ENCODE assay signal across 1 cellular context in genomic region chr14:92794547-92794941, GRCh38.
TF ChIP-seq lines count a peak whose summit lies in the region.

No MANE protein-coding gene starts in this region.

TF ChIP-seq in HepG2, 621 proteins besides CTCF, POLR2A, EP300 and RAD21 (continued from another document and continues in another):
- no peak for TF ChIP-seq THRA (CRISPR knock-in tag; IDR thresholded peaks at IDR 0.05; ENCODE audit: borderline replicate concordance)
- TF ChIP-seq, protein P1, sequence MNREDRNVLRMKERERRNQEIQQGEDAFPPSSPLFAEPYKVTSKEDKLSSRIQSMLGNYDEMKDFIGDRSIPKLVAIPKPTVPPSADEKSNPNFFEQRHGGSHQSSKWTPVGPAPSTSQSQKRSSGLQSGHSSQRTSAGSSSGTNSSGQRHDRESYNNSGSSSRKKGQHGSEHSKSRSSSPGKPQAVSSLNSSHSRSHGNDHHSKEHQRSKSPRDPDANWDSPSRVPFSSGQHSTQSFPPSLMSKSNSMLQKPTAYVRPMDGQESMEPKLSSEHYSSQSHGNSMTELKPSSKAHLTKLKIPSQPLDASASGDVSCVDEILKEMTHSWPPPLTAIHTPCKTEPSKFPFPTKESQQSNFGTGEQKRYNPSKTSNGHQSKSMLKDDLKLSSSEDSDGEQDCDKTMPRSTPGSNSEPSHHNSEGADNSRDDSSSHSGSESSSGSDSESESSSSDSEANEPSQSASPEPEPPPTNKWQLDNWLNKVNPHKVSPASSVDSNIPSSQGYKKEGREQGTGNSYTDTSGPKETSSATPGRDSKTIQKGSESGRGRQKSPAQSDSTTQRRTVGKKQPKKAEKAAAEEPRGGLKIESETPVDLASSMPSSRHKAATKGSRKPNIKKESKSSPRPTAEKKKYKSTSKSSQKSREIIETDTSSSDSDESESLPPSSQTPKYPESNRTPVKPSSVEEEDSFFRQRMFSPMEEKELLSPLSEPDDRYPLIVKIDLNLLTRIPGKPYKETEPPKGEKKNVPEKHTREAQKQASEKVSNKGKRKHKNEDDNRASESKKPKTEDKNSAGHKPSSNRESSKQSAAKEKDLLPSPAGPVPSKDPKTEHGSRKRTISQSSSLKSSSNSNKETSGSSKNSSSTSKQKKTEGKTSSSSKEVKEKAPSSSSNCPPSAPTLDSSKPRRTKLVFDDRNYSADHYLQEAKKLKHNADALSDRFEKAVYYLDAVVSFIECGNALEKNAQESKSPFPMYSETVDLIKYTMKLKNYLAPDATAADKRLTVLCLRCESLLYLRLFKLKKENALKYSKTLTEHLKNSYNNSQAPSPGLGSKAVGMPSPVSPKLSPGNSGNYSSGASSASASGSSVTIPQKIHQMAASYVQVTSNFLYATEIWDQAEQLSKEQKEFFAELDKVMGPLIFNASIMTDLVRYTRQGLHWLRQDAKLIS (CRISPR knock-in tag; IDR thresholded peaks at IDR 0.05) = 0 out of 2 replicates have a peak, but pooled peaks have one; percentile 16
- peak; percentile 43; the same call in 1 of the 2 replicates for TF ChIP-seq KDM5A (IDR thresholded peaks at IDR 0.05; ENCODE audit: borderline replicate concordance, low read length)
- no peak for TF ChIP-seq CC2D1A (CRISPR knock-in tag; IDR thresholded peaks at IDR 0.05)
- TF ChIP-seq ZNF451 (CRISPR knock-in tag; IDR thresholded peaks at IDR 0.05) = 0 out of 2 replicates have a peak, but pooled peaks have one; percentile 5
- TF ChIP-seq ZNF24 (IDR thresholded peaks at IDR 0.05) = no peak
- TF ChIP-seq ZNF234 (CRISPR knock-in tag; conservative IDR thresholded peaks at IDR 0.05) = no peak
- no peak for TF ChIP-seq ZNF468 (CRISPR knock-in tag; IDR thresholded peaks at IDR 0.05)
- TF ChIP-seq, protein P2, sequence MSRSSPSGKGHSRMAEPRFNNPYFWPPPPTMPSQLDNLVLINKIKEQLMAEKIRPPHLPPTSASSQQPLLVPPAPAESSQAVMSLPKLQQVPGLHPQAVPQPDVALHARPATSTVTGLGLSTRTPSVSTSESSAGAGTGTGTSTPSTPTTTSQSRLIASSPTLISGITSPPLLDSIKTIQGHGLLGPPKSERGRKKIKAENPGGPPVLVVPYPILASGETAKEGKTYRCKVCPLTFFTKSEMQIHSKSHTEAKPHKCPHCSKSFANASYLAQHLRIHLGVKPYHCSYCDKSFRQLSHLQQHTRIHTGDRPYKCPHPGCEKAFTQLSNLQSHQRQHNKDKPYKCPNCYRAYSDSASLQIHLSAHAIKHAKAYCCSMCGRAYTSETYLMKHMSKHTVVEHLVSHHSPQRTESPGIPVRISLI (CRISPR knock-in tag; IDR thresholded peaks at IDR 0.05; ENCODE audit: borderline replicate concordance) = no peak
- TF ChIP-seq RXRA (CRISPR knock-in tag; IDR thresholded peaks at IDR 0.05) = no peak
- no peak for TF ChIP-seq MED8 (CRISPR knock-in tag; IDR thresholded peaks at IDR 0.05; ENCODE audit: insufficient replicate concordance)
- TF ChIP-seq ZNF232 (CRISPR knock-in tag; IDR thresholded peaks at IDR 0.05; ENCODE audit: borderline replicate concordance) = peak; percentile 42; the same call in 1 of the 2 replicates
- TF ChIP-seq, protein P3, sequence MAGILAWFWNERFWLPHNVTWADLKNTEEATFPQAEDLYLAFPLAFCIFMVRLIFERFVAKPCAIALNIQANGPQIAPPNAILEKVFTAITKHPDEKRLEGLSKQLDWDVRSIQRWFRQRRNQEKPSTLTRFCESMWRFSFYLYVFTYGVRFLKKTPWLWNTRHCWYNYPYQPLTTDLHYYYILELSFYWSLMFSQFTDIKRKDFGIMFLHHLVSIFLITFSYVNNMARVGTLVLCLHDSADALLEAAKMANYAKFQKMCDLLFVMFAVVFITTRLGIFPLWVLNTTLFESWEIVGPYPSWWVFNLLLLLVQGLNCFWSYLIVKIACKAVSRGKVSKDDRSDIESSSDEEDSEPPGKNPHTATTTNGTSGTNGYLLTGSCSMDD (CRISPR knock-in tag; IDR thresholded peaks at IDR 0.05) = no peak
- no peak for TF ChIP-seq GPBP1L1 (CRISPR knock-in tag; IDR thresholded peaks at IDR 0.05)
- TF ChIP-seq, protein P4, sequence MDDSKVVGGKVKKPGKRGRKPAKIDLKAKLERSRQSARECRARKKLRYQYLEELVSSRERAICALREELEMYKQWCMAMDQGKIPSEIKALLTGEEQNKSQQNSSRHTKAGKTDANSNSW (CRISPR knock-in tag; IDR thresholded peaks at IDR 0.05; ENCODE audit: borderline replicate concordance) = no peak
- no peak; the same call in 1 of the 2 replicates for TF ChIP-seq KAT7 (CRISPR knock-in tag; IDR thresholded peaks at IDR 0.05; ENCODE audit: borderline replicate concordance)
- TF ChIP-seq RBAK (CRISPR knock-in tag; IDR thresholded peaks at IDR 0.05) = no peak
- no peak for TF ChIP-seq RNF2 (conservative IDR thresholded peaks at IDR 0.05; ENCODE audit: low read depth)
- 0 out of 2 replicates have a peak, but pooled peaks have one; percentile 8 for TF ChIP-seq ZSCAN29 (CRISPR knock-in tag; conservative IDR thresholded peaks at IDR 0.05)
- no peak for TF ChIP-seq ZNF772 (CRISPR knock-in tag; IDR thresholded peaks at IDR 0.05)
- TF ChIP-seq, protein P5, sequence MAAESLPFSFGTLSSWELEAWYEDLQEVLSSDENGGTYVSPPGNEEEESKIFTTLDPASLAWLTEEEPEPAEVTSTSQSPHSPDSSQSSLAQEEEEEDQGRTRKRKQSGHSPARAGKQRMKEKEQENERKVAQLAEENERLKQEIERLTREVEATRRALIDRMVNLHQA (CRISPR knock-in tag; IDR thresholded peaks at IDR 0.05) = no peak
- no peak for TF ChIP-seq ZMAT3 (CRISPR knock-in tag; conservative IDR thresholded peaks at IDR 0.05)
- TF ChIP-seq ZNF160 (CRISPR knock-in tag; IDR thresholded peaks at IDR 0.05) = no peak
- no peak for TF ChIP-seq ZNF720 (CRISPR knock-in tag; IDR thresholded peaks at IDR 0.05)
- TF ChIP-seq, protein P6, sequence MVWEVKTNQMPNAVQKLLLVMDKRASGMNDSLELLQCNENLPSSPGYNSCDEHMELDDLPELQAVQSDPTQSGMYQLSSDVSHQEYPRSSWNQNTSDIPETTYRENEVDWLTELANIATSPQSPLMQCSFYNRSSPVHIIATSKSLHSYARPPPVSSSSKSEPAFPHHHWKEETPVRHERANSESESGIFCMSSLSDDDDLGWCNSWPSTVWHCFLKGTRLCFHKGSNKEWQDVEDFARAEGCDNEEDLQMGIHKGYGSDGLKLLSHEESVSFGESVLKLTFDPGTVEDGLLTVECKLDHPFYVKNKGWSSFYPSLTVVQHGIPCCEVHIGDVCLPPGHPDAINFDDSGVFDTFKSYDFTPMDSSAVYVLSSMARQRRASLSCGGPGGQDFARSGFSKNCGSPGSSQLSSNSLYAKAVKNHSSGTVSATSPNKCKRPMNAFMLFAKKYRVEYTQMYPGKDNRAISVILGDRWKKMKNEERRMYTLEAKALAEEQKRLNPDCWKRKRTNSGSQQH (CRISPR knock-in tag; IDR thresholded peaks at IDR 0.05; ENCODE audit: low read depth) = no peak
- TF ChIP-seq KLF12 (CRISPR knock-in tag; IDR thresholded peaks at IDR 0.05; ENCODE audit: borderline replicate concordance) = no peak
- TF ChIP-seq MTA3 (CRISPR knock-in tag; IDR thresholded peaks at IDR 0.05) = no peak
- no peak for TF ChIP-seq MEIS2 (CRISPR knock-in tag; IDR thresholded peaks at IDR 0.05)
- TF ChIP-seq PRDM4 (CRISPR knock-in tag; IDR thresholded peaks at IDR 0.05; ENCODE audit: borderline replicate concordance) = no peak
- TF ChIP-seq, protein P7, sequence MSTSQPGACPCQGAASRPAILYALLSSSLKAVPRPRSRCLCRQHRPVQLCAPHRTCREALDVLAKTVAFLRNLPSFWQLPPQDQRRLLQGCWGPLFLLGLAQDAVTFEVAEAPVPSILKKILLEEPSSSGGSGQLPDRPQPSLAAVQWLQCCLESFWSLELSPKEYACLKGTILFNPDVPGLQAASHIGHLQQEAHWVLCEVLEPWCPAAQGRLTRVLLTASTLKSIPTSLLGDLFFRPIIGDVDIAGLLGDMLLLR (CRISPR knock-in tag; IDR thresholded peaks at IDR 0.05) = no peak
- no peak for TF ChIP-seq ZNF496 (CRISPR knock-in tag; IDR thresholded peaks at IDR 0.05; ENCODE audit: insufficient replicate concordance)
- TF ChIP-seq, protein P8, sequence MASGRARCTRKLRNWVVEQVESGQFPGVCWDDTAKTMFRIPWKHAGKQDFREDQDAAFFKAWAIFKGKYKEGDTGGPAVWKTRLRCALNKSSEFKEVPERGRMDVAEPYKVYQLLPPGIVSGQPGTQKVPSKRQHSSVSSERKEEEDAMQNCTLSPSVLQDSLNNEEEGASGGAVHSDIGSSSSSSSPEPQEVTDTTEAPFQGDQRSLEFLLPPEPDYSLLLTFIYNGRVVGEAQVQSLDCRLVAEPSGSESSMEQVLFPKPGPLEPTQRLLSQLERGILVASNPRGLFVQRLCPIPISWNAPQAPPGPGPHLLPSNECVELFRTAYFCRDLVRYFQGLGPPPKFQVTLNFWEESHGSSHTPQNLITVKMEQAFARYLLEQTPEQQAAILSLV (CRISPR knock-in tag; IDR thresholded peaks at IDR 0.05; ENCODE audit: borderline replicate concordance) = peak; percentile 3; the same call in 1 of the 2 replicates
- 0 out of 2 replicates have a peak, but pooled peaks have one; percentile 40 for TF ChIP-seq ZBTB7A (CRISPR knock-in tag; IDR thresholded peaks at IDR 0.05)
- no peak for TF ChIP-seq JDP2 (CRISPR knock-in tag; IDR thresholded peaks at IDR 0.05; ENCODE audit: borderline replicate concordance)
- TF ChIP-seq SPEN (CRISPR knock-in tag; IDR thresholded peaks at IDR 0.05; ENCODE audit: low read depth) = no peak; the same call in 1 of the 2 replicates
- no peak for TF ChIP-seq NR2F1 (CRISPR knock-in tag; IDR thresholded peaks at IDR 0.05)
- TF ChIP-seq PPARG (CRISPR knock-in tag; conservative IDR thresholded peaks at IDR 0.05) = no peak
- TF ChIP-seq HNF4A (CRISPR knock-in tag; IDR thresholded peaks at IDR 0.05) = no peak
- TF ChIP-seq, protein P9, sequence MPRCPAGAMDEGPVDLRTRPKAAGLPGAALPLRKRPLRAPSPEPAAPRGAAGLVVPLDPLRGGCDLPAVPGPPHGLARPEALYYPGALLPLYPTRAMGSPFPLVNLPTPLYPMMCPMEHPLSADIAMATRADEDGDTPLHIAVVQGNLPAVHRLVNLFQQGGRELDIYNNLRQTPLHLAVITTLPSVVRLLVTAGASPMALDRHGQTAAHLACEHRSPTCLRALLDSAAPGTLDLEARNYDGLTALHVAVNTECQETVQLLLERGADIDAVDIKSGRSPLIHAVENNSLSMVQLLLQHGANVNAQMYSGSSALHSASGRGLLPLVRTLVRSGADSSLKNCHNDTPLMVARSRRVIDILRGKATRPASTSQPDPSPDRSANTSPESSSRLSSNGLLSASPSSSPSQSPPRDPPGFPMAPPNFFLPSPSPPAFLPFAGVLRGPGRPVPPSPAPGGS (CRISPR knock-in tag; IDR thresholded peaks at IDR 0.05) = no peak; the same call in 1 of the 2 replicates
- no peak for TF ChIP-seq ZSCAN5A (CRISPR knock-in tag; IDR thresholded peaks at IDR 0.05; ENCODE audit: borderline replicate concordance)
